Comparison of ENCODE assay signal across 1 cellular context in genomic region chr5:16418471-16418922, GRCh38.
TF ChIP-seq lines count a peak whose summit lies in the region.

No MANE protein-coding gene starts in this region.

TF ChIP-seq in K562, 482 proteins besides CTCF, POLR2A, EP300 and RAD21 (continued from another document and continues in another):
- TF ChIP-seq ARHGAP35 (IDR thresholded peaks at IDR 0.05; ENCODE audit: partially characterized antibody) (no peak), ZNF431 (CRISPR knock-in tag; IDR thresholded peaks at IDR 0.05) (no peak), ZNF318 (IDR thresholded peaks at IDR 0.05; ENCODE audit: borderline replicate concordance in 1 of 2, low read depth in 1 of 2) (peak in 1 of 2 experiments; percentile 18; a peak in 1 of 4 replicates), NCOA1 (IDR thresholded peaks at IDR 0.05; ENCODE audit: low read depth) (peak; percentile 91; the same call in 1 of the 2 replicates), ZNF124 (CRISPR knock-in tag; IDR thresholded peaks at IDR 0.05) (no peak), NELFE (IDR thresholded peaks at IDR 0.05; ENCODE audit: insufficient read depth, insufficient read length) (no peak), EWSR1 (IDR thresholded peaks at IDR 0.05; ENCODE audit: borderline replicate concordance, low read depth, partially characterized antibody) (no peak), TAF9B (IDR thresholded peaks at IDR 0.05; ENCODE audit: partially characterized antibody) (peak; percentile 73), ZZZ3 (IDR thresholded peaks at IDR 0.05) (no peak), STAT5B (CRISPR knock-in tag; IDR thresholded peaks at IDR 0.05) (no peak), STAG1 (CRISPR knock-in tag; IDR thresholded peaks at IDR 0.05; ENCODE audit: borderline replicate concordance) (no peak), ZNF12 (CRISPR knock-in tag; IDR thresholded peaks at IDR 0.05) (no peak), MYNN (IDR thresholded peaks at IDR 0.05) (peak; percentile 76; the same call in 1 of the 2 replicates), MYNN (CRISPR knock-in tag; IDR thresholded peaks at IDR 0.05) (no peak), ZNF696 (CRISPR knock-in tag; conservative IDR thresholded peaks at IDR 0.05) (no peak), ZBTB49 (CRISPR knock-in tag; IDR thresholded peaks at IDR 0.05; ENCODE audit: borderline replicate concordance) (no peak), SAFB2 (IDR thresholded peaks at IDR 0.05; ENCODE audit: borderline replicate concordance, low read depth, low read length, severe bottlenecking) (no peak), HOMEZ (CRISPR knock-in tag; IDR thresholded peaks at IDR 0.05) (no peak), RFX5 (IDR thresholded peaks at IDR 0.05; ENCODE audit: low read depth, low read length) (no peak), SMAD2 (IDR thresholded peaks at IDR 0.05; ENCODE audit: low read depth, low read length) (no peak), ARNT (IDR thresholded peaks at IDR 0.05) (peak; percentile 96 to 99), ZBTB33 (CRISPR knock-in tag; IDR thresholded peaks at IDR 0.05) (0 out of 2 replicates have a peak, but pooled peaks have one; percentile 34), ZNF311 (CRISPR knock-in tag; IDR thresholded peaks at IDR 0.05) (peak; percentile 94), NCOR1 (IDR thresholded peaks at IDR 0.05) (peak; percentile 100), ZNF224 (CRISPR knock-in tag; IDR thresholded peaks at IDR 0.05) (no peak), ZNF740 (CRISPR knock-in tag; IDR thresholded peaks at IDR 0.05) (no peak), ZNF740 (tag; IDR thresholded peaks at IDR 0.05) (no peak), MIER1 (IDR thresholded peaks at IDR 0.05; ENCODE audit: low read depth) (0 out of 2 replicates have a peak, but pooled peaks have one; percentile 64), SRSF1 (IDR thresholded peaks at IDR 0.05; ENCODE audit: low read depth, low read length) (no peak), ILF3 (IDR thresholded peaks at IDR 0.05; ENCODE audit: borderline replicate concordance) (no peak), GATA2 (CRISPR knock-in tag; IDR thresholded peaks at IDR 0.05) (peak; percentile 99), U2AF1 (optimal IDR thresholded peaks at IDR 0.05; ENCODE audit: low read depth, low read length) (no peak), ZNF133 (CRISPR knock-in tag; IDR thresholded peaks at IDR 0.05) (no peak), DACH1 (IDR thresholded peaks at IDR 0.05; ENCODE audit: partially characterized antibody) (peak; percentile 74)
- TF ChIP-seq, protein P1, sequence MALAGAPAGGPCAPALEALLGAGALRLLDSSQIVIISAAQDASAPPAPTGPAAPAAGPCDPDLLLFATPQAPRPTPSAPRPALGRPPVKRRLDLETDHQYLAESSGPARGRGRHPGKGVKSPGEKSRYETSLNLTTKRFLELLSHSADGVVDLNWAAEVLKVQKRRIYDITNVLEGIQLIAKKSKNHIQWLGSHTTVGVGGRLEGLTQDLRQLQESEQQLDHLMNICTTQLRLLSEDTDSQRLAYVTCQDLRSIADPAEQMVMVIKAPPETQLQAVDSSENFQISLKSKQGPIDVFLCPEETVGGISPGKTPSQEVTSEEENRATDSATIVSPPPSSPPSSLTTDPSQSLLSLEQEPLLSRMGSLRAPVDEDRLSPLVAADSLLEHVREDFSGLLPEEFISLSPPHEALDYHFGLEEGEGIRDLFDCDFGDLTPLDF (CRISPR knock-in tag; IDR thresholded peaks at IDR 0.05) = no peak
- TF ChIP-seq, protein P2, sequence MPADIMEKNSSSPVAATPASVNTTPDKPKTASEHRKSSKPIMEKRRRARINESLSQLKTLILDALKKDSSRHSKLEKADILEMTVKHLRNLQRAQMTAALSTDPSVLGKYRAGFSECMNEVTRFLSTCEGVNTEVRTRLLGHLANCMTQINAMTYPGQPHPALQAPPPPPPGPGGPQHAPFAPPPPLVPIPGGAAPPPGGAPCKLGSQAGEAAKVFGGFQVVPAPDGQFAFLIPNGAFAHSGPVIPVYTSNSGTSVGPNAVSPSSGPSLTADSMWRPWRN (IDR thresholded peaks at IDR 0.05; ENCODE audit: low read depth) = peak; percentile 84
- TF ChIP-seq, protein P3, sequence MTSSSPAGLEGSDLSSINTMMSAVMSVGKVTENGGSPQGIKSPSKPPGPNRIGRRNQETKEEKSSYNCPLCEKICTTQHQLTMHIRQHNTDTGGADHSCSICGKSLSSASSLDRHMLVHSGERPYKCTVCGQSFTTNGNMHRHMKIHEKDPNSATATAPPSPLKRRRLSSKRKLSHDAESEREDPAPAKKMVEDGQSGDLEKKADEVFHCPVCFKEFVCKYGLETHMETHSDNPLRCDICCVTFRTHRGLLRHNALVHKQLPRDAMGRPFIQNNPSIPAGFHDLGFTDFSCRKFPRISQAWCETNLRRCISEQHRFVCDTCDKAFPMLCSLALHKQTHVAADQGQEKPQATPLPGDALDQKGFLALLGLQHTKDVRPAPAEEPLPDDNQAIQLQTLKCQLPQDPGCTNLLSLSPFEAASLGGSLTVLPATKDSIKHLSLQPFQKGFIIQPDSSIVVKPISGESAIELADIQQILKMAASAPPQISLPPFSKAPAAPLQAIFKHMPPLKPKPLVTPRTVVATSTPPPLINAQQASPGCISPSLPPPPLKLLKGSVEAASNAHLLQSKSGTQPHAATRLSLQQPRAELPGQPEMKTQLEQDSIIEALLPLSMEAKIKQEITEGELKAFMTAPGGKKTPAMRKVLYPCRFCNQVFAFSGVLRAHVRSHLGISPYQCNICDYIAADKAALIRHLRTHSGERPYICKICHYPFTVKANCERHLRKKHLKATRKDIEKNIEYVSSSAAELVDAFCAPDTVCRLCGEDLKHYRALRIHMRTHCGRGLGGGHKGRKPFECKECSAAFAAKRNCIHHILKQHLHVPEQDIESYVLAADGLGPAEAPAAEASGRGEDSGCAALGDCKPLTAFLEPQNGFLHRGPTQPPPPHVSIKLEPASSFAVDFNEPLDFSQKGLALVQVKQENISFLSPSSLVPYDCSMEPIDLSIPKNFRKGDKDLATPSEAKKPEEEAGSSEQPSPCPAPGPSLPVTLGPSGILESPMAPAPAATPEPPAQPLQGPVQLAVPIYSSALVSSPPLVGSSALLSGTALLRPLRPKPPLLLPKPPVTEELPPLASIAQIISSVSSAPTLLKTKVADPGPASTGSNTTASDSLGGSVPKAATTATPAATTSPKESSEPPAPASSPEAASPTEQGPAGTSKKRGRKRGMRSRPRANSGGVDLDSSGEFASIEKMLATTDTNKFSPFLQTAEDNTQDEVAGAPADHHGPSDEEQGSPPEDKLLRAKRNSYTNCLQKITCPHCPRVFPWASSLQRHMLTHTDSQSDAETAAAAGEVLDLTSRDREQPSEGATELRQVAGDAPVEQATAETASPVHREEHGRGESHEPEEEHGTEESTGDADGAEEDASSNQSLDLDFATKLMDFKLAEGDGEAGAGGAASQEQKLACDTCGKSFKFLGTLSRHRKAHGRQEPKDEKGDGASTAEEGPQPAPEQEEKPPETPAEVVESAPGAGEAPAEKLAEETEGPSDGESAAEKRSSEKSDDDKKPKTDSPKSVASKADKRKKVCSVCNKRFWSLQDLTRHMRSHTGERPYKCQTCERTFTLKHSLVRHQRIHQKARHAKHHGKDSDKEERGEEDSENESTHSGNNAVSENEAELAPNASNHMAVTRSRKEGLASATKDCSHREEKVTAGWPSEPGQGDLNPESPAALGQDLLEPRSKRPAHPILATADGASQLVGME (CRISPR knock-in tag; IDR thresholded peaks at IDR 0.05) = no peak
